Comparison of ENCODE assay signal across 20 cellular contexts in genomic region chr2:28088970-28089369, GRCh38.
DNase-seq lines count a peak whose midpoint lies in the region; ATAC-seq, FAIRE-seq and TF ChIP-seq lines count a peak whose summit lies in the region.
"Had no signal": no experiment of that assay in that cellular context is flagged by ENCODE, and none has a peak within 500 bp of the region (broad histone marks: within the 10 kb centered on the region; RNA-seq: fewer than 3 reads in every experiment).

No MANE protein-coding gene starts in this region.

- POLR2A ChIA-PET in A549 (lab: Yijun Ruan, JAX), result interaction anchor here (1.0 to 1.2 kb wide), 2 partner anchors 180 to 304 kb away, joined by 3 read pairs; partner anchors contain the start of gene FOSL2

- TF ChIP-seq POLR2A in A549 (IDR thresholded peaks at IDR 0.05; ENCODE audit: low read length), result no peak

- no peak; a peak in 1 of 5 replicates for TF ChIP-seq RAD21 in A549 (conservative IDR thresholded peaks at IDR 0.05 in 1 of 2, IDR thresholded peaks at IDR 0.05 in 1 of 2)

- H3K9me1 ChIP-seq in keratinocyte (ENCODE audit: control insufficient read depth, extremely low read depth, insufficient read depth, low read length), result no peaks in the 10 kb centered on the region

- ATAC-seq in A549 (peak; percentile 57 to 79; a peak in 3 of 6 replicates), GM21737 (IDR thresholded peaks at IDR 0.05; ENCODE audit: unreplicated experiment) (no peak), GM18511 (IDR thresholded peaks at IDR 0.05; ENCODE audit: unreplicated experiment) (no peak)
- ATAC-seq: activated CD4-positive, alpha-beta T cell treated with anti-CD3 and anti-CD28 coated beads for 36 hours; body of pancreas; left cardiac atrium; pancreas; stimulated activated effector memory CD8-positive, alpha-beta T cell treated with anti-CD3 and anti-CD28 coated beads, Interleukin-12 subunit alpha, Interleukin-12 subunit beta, amount 100 ng/mL, for 72 hours had no signal

- H3K79me2 ChIP-seq in keratinocyte (ENCODE audit: control insufficient read depth, insufficient read depth, low read length), result no peaks in the 10 kb centered on the region

- 42% methylated on average over 4 of the region's 4 CpGs for WGBS in A549 (ENCODE audit: missing lambda C conversion rate)

- DNase-seq in A549 (ENCODE audit: low read depth in 1 of 2, low spot score in 1 of 2), result peak; percentile 27 to 33
- DNase-seq in HT-29 (ENCODE audit: low spot score), result peak; percentile 46
- peak; percentile 62 for DNase-seq in astrocyte of the spinal cord (ENCODE audit: low read depth, low spot score)
- no peak for DNase-seq in keratinocyte (ENCODE audit: low read depth, low spot score)
- no peak for DNase-seq in NCI-H2081 (lab: John Stamatoyannopoulos, UW)
- DNase-seq in GM19239 (ENCODE audit: insufficient read length, low spot score), result no peak
- DNase-seq: activated CD4-positive, alpha-beta T cell treated with anti-CD3 and anti-CD28 coated beads for 36 hours; body of pancreas; CD4-positive, alpha-beta memory T cell; dermis blood vessel endothelial cell; DMS79 treated with DMSO at 0.1 percent for 48 hours; left cardiac atrium; NCI-H446; pancreas; T1000 had no signal

- in situ Hi-C loops in astrocyte of the spinal cord (cut with HindIII; ENCODE audit: low sequenced_read_pairs), result no loop called here

- peak overlapping the region; percentile 67 to 82 for H3K27ac ChIP-seq in A549
- no peak overlapping the region for H3K27ac ChIP-seq in keratinocyte (ENCODE audit: control insufficient read depth, insufficient read depth, low read length)
- H3K27ac ChIP-seq: body of pancreas, pancreas, SJSA1, tibial nerve had no signal

- H3K4me3 ChIP-seq in A549 (no peak overlapping the region), astrocyte of the spinal cord (ENCODE audit: low read depth, low read length) (no peak overlapping the region), keratinocyte (ENCODE audit: control insufficient read depth in 2 of 3, extremely low read depth in 1 of 3, insufficient read depth in 2 of 3, low read depth in 1 of 3, low read length in 3 of 3) (no peak overlapping the region)
- H3K4me3 ChIP-seq: body of pancreas, pancreas, SJSA1, tibial nerve had no signal

- peak in 1 of 2 experiments; percentile 52; a peak in 1 of 5 replicates for TF ChIP-seq EP300 in A549 (IDR thresholded peaks at IDR 0.05)

- FAIRE-seq in A549 (lab: Jason Lieb, UNC) (no peak), keratinocyte (lab: Jason Lieb, UNC) (peak; percentile 29), GM19239 (lab: Jason Lieb, UNC) (no peak)

- no peaks in the 10 kb centered on the region for H3K36me3 ChIP-seq in keratinocyte (ENCODE audit: control insufficient read depth in 2 of 2, extremely low read depth in 1 of 2, insufficient read depth in 2 of 2, low read length in 2 of 2)
- H3K36me3 ChIP-seq: pancreas, SJSA1, tibial nerve had no signal

- dilution Hi-C loops in keratinocyte (cut with MboI; ENCODE audit: extremely low pct_ligation_motif_present, low sequenced_read_pairs), result no loop called here

- TF ChIP-seq CTCF in A549 (IDR thresholded peaks at IDR 0.05), result no peak
- no peak for TF ChIP-seq CTCF in astrocyte of the spinal cord (IDR thresholded peaks at IDR 0.05; ENCODE audit: low read depth, low read length)
- no peak for TF ChIP-seq CTCF in keratinocyte (optimal IDR thresholded peaks at IDR 0.05 in 1 of 3, IDR thresholded peaks at IDR 0.05 in 1 of 3, conservative IDR thresholded peaks at IDR 0.05 in 1 of 3; ENCODE audit: extremely low read depth in 1 of 3, insufficient read depth in 2 of 3, low read length in 3 of 3)

- peak overlapping the region; percentile 64 for H3K4me2 ChIP-seq in A549
- H3K4me2 ChIP-seq in keratinocyte (ENCODE audit: control insufficient read depth, extremely low read depth, insufficient read depth, low read depth, low read length), result no peak overlapping the region

- H3K4me1 ChIP-seq in A549 (peaks cover 55% of the 10 kb centered on the region), keratinocyte (ENCODE audit: control insufficient read depth, extremely low read depth, insufficient read depth, low read length) (peaks cover 3% of the 10 kb centered on the region)
- H3K4me1 ChIP-seq: body of pancreas, pancreas, tibial nerve had no signal

- H3K9me3 ChIP-seq in A549, result no peaks in the 10 kb centered on the region
- H3K9me3 ChIP-seq in keratinocyte (ENCODE audit: control insufficient read depth, low read depth, low read length), result no peaks in the 10 kb centered on the region
- H3K9me3 ChIP-seq: body of pancreas, pancreas, SJSA1, tibial nerve had no signal

- H3K27me3 ChIP-seq in keratinocyte (ENCODE audit: control insufficient read depth, extremely low read depth, insufficient read depth, low read length), result no peaks in the 10 kb centered on the region
- H3K27me3 ChIP-seq: body of pancreas, pancreas, SJSA1, tibial nerve had no signal

- H3K9ac ChIP-seq in keratinocyte (ENCODE audit: control insufficient read depth, extremely low read depth, insufficient read depth, low read length), result no peak overlapping the region

- H4K20me1 ChIP-seq in keratinocyte (ENCODE audit: control insufficient read depth, extremely low read depth, insufficient read depth, low read length), result no peaks in the 10 kb centered on the region

- CTCF ChIA-PET in A549 (lab: Yijun Ruan, JAX), result interaction anchor here (0.8 to 1.5 kb wide), 6 partner anchors 13 to 335 kb away, joined by 3 to 6 read pairs (median 3); no protein-coding TSS in a partner anchor

- H2AFZ ChIP-seq in keratinocyte (ENCODE audit: control insufficient read depth, low read length), result no peak overlapping the region

TF ChIP-seq in A549, 52 proteins besides CTCF, POLR2A, EP300 and RAD21:
- TF ChIP-seq JUNB (IDR thresholded peaks at IDR 0.05) (peak; percentile 54; the same call in 1 of the 2 replicates), USF2 (IDR thresholded peaks at IDR 0.05) (no peak), SMC3 (IDR thresholded peaks at IDR 0.05) (peak; percentile 19; the same call in 2 of the 3 replicates), ZC3H11A (IDR thresholded peaks at IDR 0.05) (no peak), FOSL2 (IDR thresholded peaks at IDR 0.05) (peak; percentile 37; the same call in 1 of the 2 replicates), FOSL2 (CRISPR knock-in tag; IDR thresholded peaks at IDR 0.05) (no peak; the same call in 1 of the 2 replicates), HDAC2 (IDR thresholded peaks at IDR 0.05) (no peak), CEBPB (IDR thresholded peaks at IDR 0.05) (peak in 1 of 2 experiments; percentile 41; a peak in 1 of 4 replicates), HES2 (IDR thresholded peaks at IDR 0.05) (no peak), FOXS1 (CRISPR knock-in tag; IDR thresholded peaks at IDR 0.05) (no peak; the same call in 1 of the 2 replicates)
- TF ChIP-seq, protein P1, sequence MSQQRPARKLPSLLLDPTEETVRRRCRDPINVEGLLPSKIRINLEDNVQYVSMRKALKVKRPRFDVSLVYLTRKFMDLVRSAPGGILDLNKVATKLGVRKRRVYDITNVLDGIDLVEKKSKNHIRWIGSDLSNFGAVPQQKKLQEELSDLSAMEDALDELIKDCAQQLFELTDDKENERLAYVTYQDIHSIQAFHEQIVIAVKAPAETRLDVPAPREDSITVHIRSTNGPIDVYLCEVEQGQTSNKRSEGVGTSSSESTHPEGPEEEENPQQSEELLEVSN (IDR thresholded peaks at IDR 0.05; ENCODE audit: borderline replicate concordance, low read depth), result no peak
- TF ChIP-seq, protein P2, sequence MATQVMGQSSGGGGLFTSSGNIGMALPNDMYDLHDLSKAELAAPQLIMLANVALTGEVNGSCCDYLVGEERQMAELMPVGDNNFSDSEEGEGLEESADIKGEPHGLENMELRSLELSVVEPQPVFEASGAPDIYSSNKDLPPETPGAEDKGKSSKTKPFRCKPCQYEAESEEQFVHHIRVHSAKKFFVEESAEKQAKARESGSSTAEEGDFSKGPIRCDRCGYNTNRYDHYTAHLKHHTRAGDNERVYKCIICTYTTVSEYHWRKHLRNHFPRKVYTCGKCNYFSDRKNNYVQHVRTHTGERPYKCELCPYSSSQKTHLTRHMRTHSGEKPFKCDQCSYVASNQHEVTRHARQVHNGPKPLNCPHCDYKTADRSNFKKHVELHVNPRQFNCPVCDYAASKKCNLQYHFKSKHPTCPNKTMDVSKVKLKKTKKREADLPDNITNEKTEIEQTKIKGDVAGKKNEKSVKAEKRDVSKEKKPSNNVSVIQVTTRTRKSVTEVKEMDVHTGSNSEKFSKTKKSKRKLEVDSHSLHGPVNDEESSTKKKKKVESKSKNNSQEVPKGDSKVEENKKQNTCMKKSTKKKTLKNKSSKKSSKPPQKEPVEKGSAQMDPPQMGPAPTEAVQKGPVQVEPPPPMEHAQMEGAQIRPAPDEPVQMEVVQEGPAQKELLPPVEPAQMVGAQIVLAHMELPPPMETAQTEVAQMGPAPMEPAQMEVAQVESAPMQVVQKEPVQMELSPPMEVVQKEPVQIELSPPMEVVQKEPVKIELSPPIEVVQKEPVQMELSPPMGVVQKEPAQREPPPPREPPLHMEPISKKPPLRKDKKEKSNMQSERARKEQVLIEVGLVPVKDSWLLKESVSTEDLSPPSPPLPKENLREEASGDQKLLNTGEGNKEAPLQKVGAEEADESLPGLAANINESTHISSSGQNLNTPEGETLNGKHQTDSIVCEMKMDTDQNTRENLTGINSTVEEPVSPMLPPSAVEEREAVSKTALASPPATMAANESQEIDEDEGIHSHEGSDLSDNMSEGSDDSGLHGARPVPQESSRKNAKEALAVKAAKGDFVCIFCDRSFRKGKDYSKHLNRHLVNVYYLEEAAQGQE (IDR thresholded peaks at IDR 0.05), result no peak

Comparison
In these comparisons a context has a peak if more than half of its experiments do, and no peak if none do; other contexts are left out.
1. ATAC-seq: peak in A549 (2 of 2); none in GM21737 (single experiment) and GM18511 (single experiment).
2. DNase-seq: peak in A549 (2 of 2), HT-29 (single experiment) and astrocyte of the spinal cord (single experiment); none in keratinocyte (single experiment), NCI-H2081 (0 of 2) and GM19239 (single experiment).